ENCODE assay signal across 11 cellular contexts in genomic region chr20:62305765-62306431, GRCh38. TPM values are rescaled to one million over a fixed set of nuclear protein-coding genes. Genes with fewer than 3 reads are reported as not detected.
A peak's percentile ranks its signal among the peaks of the same experiment; 100 is the strongest.
DNase-seq lines count a peak whose midpoint lies in the region; ATAC-seq and TF ChIP-seq lines count a peak whose summit lies in the region.
"Had no signal": no experiment of that assay in that cellular context is flagged by ENCODE, and none has a peak within 500 bp of the region (broad histone marks: within the 10 kb centered on the region; RNA-seq: fewer than 3 reads in every experiment).

No MANE protein-coding gene starts in this region.

- H3K27me3 ChIP-seq in breast epithelium (no peaks in the 10 kb centered on the region), Panc1 (ENCODE audit: control insufficient read depth, insufficient read depth, low read length) (no peaks in the 10 kb centered on the region), skeletal muscle satellite cell (ENCODE audit: control insufficient read depth, insufficient read depth, low read length) (no peaks in the 10 kb centered on the region)

- DNase-seq in MCF 10A (ENCODE audit: unreplicated experiment) (no peak), breast epithelium (ENCODE audit: low spot score in 2 of 2) (no peak), Panc1 (ENCODE audit: low read depth, low spot score) (no peak), epithelial cell of esophagus (ENCODE audit: low read depth) (peak; percentile 60), osteocyte (ENCODE audit: extremely low spot score, unreplicated experiment) (no peak), NK-92 (lab: John Stamatoyannopoulos, UW; ENCODE audit: unreplicated experiment) (no peak)
- DNase-seq: activated CD4-positive, CD25-positive, alpha-beta regulatory T cell treated with anti-CD3 and anti-CD28 coated beads, Interleukin-2, amount 50 U/mL, for 72 hours; mucosa of descending colon had no signal

- POLR2A ChIA-PET in MCF 10A (lab: Yijun Ruan, JAX): interaction anchor here (0.7 to 6.4 kb wide), 20 partner anchors 10 to 101 kb away, joined by 3 to 128 read pairs (median 5); partner anchors contain the start of genes CABLES2, LAMA5 and RPS21
- POLR2A ChIA-PET in Panc1 (lab: Charles Lee): interaction anchor here (0.6 to 1.3 kb wide), 2 partner anchors 55 to 69 kb away, joined by 5 to 7 read pairs; no protein-coding TSS in a partner anchor

- H3K9ac ChIP-seq in skeletal muscle satellite cell (ENCODE audit: low read depth, low read length): no peak overlapping the region

- H3K9me3 Mint-ChIP-seq in MCF 10A (ENCODE audit: unreplicated experiment) (no peaks in the 10 kb centered on the region), osteocyte (ENCODE audit: unreplicated experiment) (no peaks in the 10 kb centered on the region)

- H3K36me3 Mint-ChIP-seq in MCF 10A (ENCODE audit: insufficient read depth, unreplicated experiment) (peaks cover 74% of the 10 kb centered on the region), osteocyte (ENCODE audit: unreplicated experiment) (peaks cover 7% of the 10 kb centered on the region)

- in situ Hi-C loops in Panc1 (cut with HindIII; ENCODE audit: low pct_unique_long_range_greater_than_20kb, low sequenced_read_pairs): no loop called here

- peak overlapping the region; percentile 49 for H3K27ac Mint-ChIP-seq in MCF 10A (ENCODE audit: low read depth, unreplicated experiment)
- no peak overlapping the region for H3K27ac Mint-ChIP-seq in osteocyte (ENCODE audit: unreplicated experiment)

- no peak for ATAC-seq in Panc1
- no peak for ATAC-seq in HG02885 (IDR thresholded peaks at IDR 0.05; ENCODE audit: poor library complexity, unreplicated experiment)
- ATAC-seq: mucosa of descending colon had no signal

- H3K27me3 Mint-ChIP-seq in MCF 10A (ENCODE audit: insufficient read depth, unreplicated experiment) (no peaks in the 10 kb centered on the region), osteocyte (ENCODE audit: unreplicated experiment) (no peaks in the 10 kb centered on the region)

- H3K4me1 Mint-ChIP-seq in MCF 10A (ENCODE audit: insufficient read depth, unreplicated experiment): peaks cover 18% of the 10 kb centered on the region
- H3K4me1 Mint-ChIP-seq in osteocyte (ENCODE audit: unreplicated experiment): peaks cover 23% of the 10 kb centered on the region

- intact Hi-C loops in MCF 10A (cut with micrococcal nuclease) (no loop called here), breast epithelium (cut with DNase I; ENCODE audit: low total_unique reads) (no loop called here), Panc1 (cut with micrococcal nuclease; ENCODE audit: unreplicated experiment) (no loop called here)

- CTCF ChIA-PET in MCF 10A (lab: Yijun Ruan, JAX) (interaction anchor here (0.6 to 3.7 kb wide), 9 partner anchors 8 to 76 kb away, joined by 3 to 33 read pairs (median 4); no protein-coding TSS in a partner anchor), Panc1 (lab: Charles Lee) (interaction anchor here (0.8 to 2.8 kb wide), 3 partner anchors 77 to 237 kb away, joined by 3 to 7 read pairs (median 3); no protein-coding TSS in a partner anchor)

- TF ChIP-seq POLR2A in breast epithelium (IDR thresholded peaks at IDR 0.05): no peak

- H3K4me1 ChIP-seq in breast epithelium (peaks cover 6 to 14% of the 10 kb centered on the region in 2 donors), Panc1 (ENCODE audit: control insufficient read depth, insufficient read depth, low read length) (peaks cover 58% of the 10 kb centered on the region), skeletal muscle satellite cell (ENCODE audit: control insufficient read depth, insufficient read depth, low read length) (peaks cover 19% of the 10 kb centered on the region)

- H3K4me3 Mint-ChIP-seq in MCF 10A (ENCODE audit: unreplicated experiment) (peak overlapping the region; percentile 90), osteocyte (ENCODE audit: unreplicated experiment) (no peak overlapping the region)

- no peaks in the 10 kb centered on the region for H3K36me3 ChIP-seq in breast epithelium
- peaks cover 7% of the 10 kb centered on the region for H3K36me3 ChIP-seq in Panc1 (ENCODE audit: control insufficient read depth, insufficient read depth, low read length)
- H3K36me3 ChIP-seq in skeletal muscle satellite cell (ENCODE audit: insufficient read depth, low read length): peaks cover 53% of the 10 kb centered on the region

- H3K4me2 ChIP-seq in skeletal muscle satellite cell (ENCODE audit: low read length): peak overlapping the region; percentile 97

- BruUV-seq in MCF 10A (replicated peaks; lab: Mats Ljungman, UMichigan) (no TSS peak), Panc1 (replicated peaks; lab: Mats Ljungman, UMichigan) (no TSS peak)

- TF ChIP-seq CTCF in MCF 10A (IDR thresholded peaks at IDR 0.05; ENCODE audit: unreplicated experiment) (no peak), breast epithelium (IDR thresholded peaks at IDR 0.05) (no peak), Panc1 (IDR thresholded peaks at IDR 0.05) (no peak), epithelial cell of esophagus (IDR thresholded peaks at IDR 0.05; ENCODE audit: insufficient read depth, low read depth, low read length, missing control alignments) (no peak), osteocyte (IDR thresholded peaks at IDR 0.05) (no peak)

- H3K27ac ChIP-seq in breast epithelium (no peak overlapping the region), Panc1 (ENCODE audit: low read length) (peak overlapping the region; percentile 91)
- H3K27ac ChIP-seq: thoracic aorta had no signal

- no peaks in the 10 kb centered on the region for H3K9me3 ChIP-seq in breast epithelium
- no peaks in the 10 kb centered on the region for H3K9me3 ChIP-seq in Panc1 (ENCODE audit: control insufficient read depth, insufficient read depth, low read depth, low read length)
- no peaks in the 10 kb centered on the region for H3K9me3 ChIP-seq in skeletal muscle satellite cell (replicated peaks; ENCODE audit: low read length)
- H3K9me3 ChIP-seq: mucosa of descending colon, thoracic aorta had no signal

- no peak overlapping the region for H3K4me3 ChIP-seq in breast epithelium
- peak overlapping the region; percentile 83 to 94 for H3K4me3 ChIP-seq in Panc1 (ENCODE audit: low read depth in 2 of 2, low read length in 2 of 2)
- no peak overlapping the region for H3K4me3 ChIP-seq in epithelial cell of esophagus (ENCODE audit: low read length)
- H3K4me3 ChIP-seq in skeletal muscle satellite cell (ENCODE audit: low read length): peak overlapping the region; percentile 98
- H3K4me3 ChIP-seq: mucosa of descending colon, thoracic aorta had no signal

RNA-seq across cellular contexts. Expression of gene ADRM1, which starts 3.1 kb away (rescaled TPM):
- total RNA-seq in MCF 10A (2022): 98.0 and 127 TPM in 2 replicates
- 100 to 1,000 TPM in 2 of 3 donors, 10 to 100 TPM in 1; 80.2 to 131 (median 105) TPM for total RNA-seq in breast epithelium
- 194 TPM for total RNA-seq in Panc1 (2021; ENCODE audit: unreplicated experiment)
- 315 TPM for polyA plus RNA-seq in Panc1 (2012; ENCODE audit: insufficient read length)
- total RNA-seq in skeletal muscle satellite cell (2012; rRNA removed): 156 and 193 TPM in 2 replicates
- 82.6 and 83.9 TPM in 2 replicates for total RNA-seq in osteocyte

Comparison
In these comparisons a context has a peak if more than half of its experiments do, and no peak if none do; other contexts are left out.
1. H3K4me3 ChIP-seq: peak in Panc1 (2 of 2) and skeletal muscle satellite cell (single experiment); none in breast epithelium (0 of 3) and epithelial cell of esophagus (single experiment).